In genomic region chr2:118114863-118115262, GRCh38 we compare ENCODE assay signal across 28 cellular contexts.
"Had no signal": no experiment of that assay in that cellular context is flagged by ENCODE, and none has a peak within 500 bp of the region (broad histone marks: within the 10 kb centered on the region; RNA-seq: fewer than 3 reads in every experiment).

No MANE protein-coding gene starts in this region.

- H3K27me3 Mint-ChIP-seq: activated B cell treated with CpG ODN at 0.5 μM for 24 hours; dendritic cell treated with granulocyte-macrophage colony-stimulating factor and Interleukin-4, amounts not matched to agents 40 ng/mL and 50 ng/mL, for 4 days; naive B cell; progenitor cell of endocrine pancreas; stimulated activated memory B cell treated with anti-CD40 and anti-IgM and Interleukin-4, amounts not matched to agents 10 μg/mL and 1 μg/mL and 100 μg/mL, for 72 hours; stimulated activated naive CD8-positive, alpha-beta T cell treated with anti-CD3 and anti-CD28 coated beads, Interleukin-15, amount 100 ng/mL, for 72 hours; type B pancreatic cell had no signal

- H3K4me3 ChIP-seq: esophagus squamous epithelium, hepatocyte, left ventricle myocardium inferior, lung, ovary, skin epidermis had no signal

- FAIRE-seq: astrocyte, frontal cortex had no signal

- H3K4me1 Mint-ChIP-seq: stimulated activated memory B cell treated with anti-CD40 and anti-IgM and Interleukin-4, amounts not matched to agents 10 μg/mL and 1 μg/mL and 100 μg/mL, for 72 hours had no signal

- ATAC-seq: sciatic nerve; stimulated activated memory B cell treated with anti-CD40 and anti-IgM and Interleukin-4, amounts not matched to agents 10 μg/mL and 1 μg/mL and 100 μg/mL, for 72 hours; stimulated activated naive CD8-positive, alpha-beta T cell treated with anti-CD3 and anti-CD28 coated beads, Interleukin-15, amount 100 ng/mL, for 72 hours had no signal

- H3K4me3 Mint-ChIP-seq: activated B cell treated with CpG ODN at 0.5 μM for 24 hours; dendritic cell treated with granulocyte-macrophage colony-stimulating factor and Interleukin-4, amounts not matched to agents 40 ng/mL and 50 ng/mL, for 4 days; endodermal cell; naive B cell; nephron progenitor cell; stimulated activated memory B cell treated with anti-CD40 and anti-IgM and Interleukin-4, amounts not matched to agents 10 μg/mL and 1 μg/mL and 100 μg/mL, for 72 hours; stimulated activated naive CD8-positive, alpha-beta T cell treated with anti-CD3 and anti-CD28 coated beads, Interleukin-15, amount 100 ng/mL, for 72 hours; type B pancreatic cell had no signal

- H3K27ac Mint-ChIP-seq: activated B cell treated with CpG ODN at 0.5 μM for 24 hours; dendritic cell treated with granulocyte-macrophage colony-stimulating factor and Interleukin-4, amounts not matched to agents 40 ng/mL and 50 ng/mL, for 4 days; endodermal cell; nephron progenitor cell; progenitor cell of endocrine pancreas; stimulated activated memory B cell treated with anti-CD40 and anti-IgM and Interleukin-4, amounts not matched to agents 10 μg/mL and 1 μg/mL and 100 μg/mL, for 72 hours; stimulated activated naive CD8-positive, alpha-beta T cell treated with anti-CD3 and anti-CD28 coated beads, Interleukin-15, amount 100 ng/mL, for 72 hours; type B pancreatic cell had no signal

- DNase-seq: activated B cell treated with CpG ODN at 0.5 μM for 24 hours; activated CD4-positive, alpha-beta T cell treated with anti-CD3 and anti-CD28 coated beads, Interleukin-2, amount 50 U/mL, for 4 hours; activated gamma-delta T cell treated with Interleukin-2 at 50 U/mL for 16 hours; activated naive CD4-positive, alpha-beta T cell treated with anti-CD3 and anti-CD28 coated beads, Interleukin-2, amount 50 U/mL, for 16 hours; activated T-cell treated with anti-CD3 and anti-CD28 coated beads for 4 hours; amniotic stem cell; central memory CD4-positive, alpha-beta T cell; endodermal cell; esophagus squamous epithelium; islet precursor cell; left ventricle myocardium inferior; naive B cell; nephron progenitor cell; ovary; stimulated activated CD4-positive, alpha-beta T cell treated with anti-CD3 and anti-CD28 coated beads, Interleukin-4, amount 100 ng/mL, for 24 hours; stimulated activated naive CD8-positive, alpha-beta T cell treated with anti-CD3 and anti-CD28 coated beads, Interleukin-15, amount 100 ng/mL, for 72 hours; substantia nigra; T-helper 2 cell had no signal

- H3K9me3 Mint-ChIP-seq: activated B cell treated with CpG ODN at 0.5 μM for 24 hours; dendritic cell treated with granulocyte-macrophage colony-stimulating factor and Interleukin-4, amounts not matched to agents 40 ng/mL and 50 ng/mL, for 4 days; endodermal cell; naive B cell; nephron progenitor cell; stimulated activated memory B cell treated with anti-CD40 and anti-IgM and Interleukin-4, amounts not matched to agents 10 μg/mL and 1 μg/mL and 100 μg/mL, for 72 hours; stimulated activated naive CD8-positive, alpha-beta T cell treated with anti-CD3 and anti-CD28 coated beads, Interleukin-15, amount 100 ng/mL, for 72 hours had no signal
